ENCODE assay signal across 12 cellular contexts in the genomic region with DNA sequence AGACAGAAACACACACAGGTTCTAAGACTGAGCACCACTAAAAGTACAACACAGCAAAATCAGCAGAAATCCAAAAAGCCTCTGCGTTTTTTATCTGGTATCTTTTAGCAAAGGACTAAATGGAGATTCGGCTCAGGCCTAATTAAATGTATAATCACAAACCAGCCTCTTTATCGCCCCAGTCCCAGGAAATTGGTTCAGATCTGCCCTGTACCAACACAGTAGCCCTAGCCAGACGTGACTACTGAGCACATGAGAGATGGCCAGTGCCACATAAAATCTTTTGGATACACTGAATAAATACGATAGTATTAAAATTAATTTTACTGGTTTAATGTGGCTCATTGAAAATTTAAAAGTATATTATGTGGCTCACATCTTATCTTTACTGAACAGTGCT. TPM values are rescaled to one million over a fixed set of nuclear protein-coding genes. Genes with fewer than 3 reads are reported as not detected.
DNase-seq lines count a peak whose midpoint lies in the region; ATAC-seq and TF ChIP-seq lines count a peak whose summit lies in the region.
"Had no signal": no experiment of that assay in that cellular context is flagged by ENCODE, and none has a peak within 500 bp of the region (broad histone marks: within the 10 kb centered on the region; RNA-seq: fewer than 3 reads in every experiment).

No MANE protein-coding gene starts in this region.

- H3K27ac Mint-ChIP-seq in activated naive CD4-positive, alpha-beta T cell treated with anti-CD3 and anti-CD28 coated beads, Interleukin-2, amount 50 U/mL, for 24 hours: peak overlapping the region; percentile 85
- peak overlapping the region in 1 of 2 donors; percentile 57 for H3K27ac Mint-ChIP-seq in activated naive CD4-positive, alpha-beta T cell treated with anti-CD3 and anti-CD28 coated beads, Interleukin-2, amount 50 U/mL, for 72 hours
- peak overlapping the region; percentile 18 for H3K27ac Mint-ChIP-seq in activated T-helper 2 cell treated with anti-CD3 and anti-CD28 coated beads, Interferon-gamma antibody, Interleukin-2, Interleukin-4, amounts not matched to agents 10 μg/mL and 5 μg/mL and 100 μg/mL, durations not matched to agents 14 hours and 24 hours and 36 hours

- intact Hi-C loops in activated T-helper 2 cell treated with anti-CD3 and anti-CD28 coated beads, Interferon-gamma antibody, Interleukin-2, Interleukin-4, amounts not matched to agents 10 μg/mL and 5 μg/mL and 100 μg/mL, durations not matched to agents 14 hours and 24 hours and 36 hours (cut with micrococcal nuclease): loop anchor here (10.0 kb wide), 1 partner anchor 377 kb away; a partner anchor contains a TSS
- intact Hi-C loops in upper lobe of right lung (cut with DNase I): no loop called here

- no peak for DNase-seq in activated naive CD4-positive, alpha-beta T cell treated with anti-CD3 and anti-CD28 coated beads, Interleukin-2, amount 50 U/mL, for 72 hours (ENCODE audit: low spot score in 2 of 2)
- no peak for DNase-seq in activated T-helper 2 cell treated with anti-CD3 and anti-CD28 coated beads, Interferon-gamma antibody, Interleukin-2, Interleukin-4, amounts not matched to agents 10 μg/mL and 5 μg/mL and 100 μg/mL, durations not matched to agents 14 hours and 24 hours and 36 hours (ENCODE audit: low spot score)
- DNase-seq in upper lobe of right lung (no peak), SW480 (ENCODE audit: low spot score) (no peak)
- DNase-seq in central memory CD4-positive, alpha-beta T cell: no peak
- DNase-seq: activated effector memory CD4-positive, alpha-beta T cell treated with Interleukin-2 at 50 U/mL for 16 hours; gastrocnemius medialis; NCI-H187 had no signal

- H3K4me3 ChIP-seq in mucosa of stomach (ENCODE audit: low read length): no peak overlapping the region
- no peak overlapping the region for H3K4me3 ChIP-seq in upper lobe of right lung
- H3K4me3 ChIP-seq: gastrocnemius medialis had no signal

- no peak for TF ChIP-seq CTCF in upper lobe of right lung (IDR thresholded peaks at IDR 0.05)

- H3K4me1 Mint-ChIP-seq in activated naive CD4-positive, alpha-beta T cell treated with anti-CD3 and anti-CD28 coated beads, Interleukin-2, amount 50 U/mL, for 24 hours: peaks cover 90% of the 10 kb centered on the region
- H3K4me1 Mint-ChIP-seq in activated T-helper 2 cell treated with anti-CD3 and anti-CD28 coated beads, Interferon-gamma antibody, Interleukin-2, Interleukin-4, amounts not matched to agents 10 μg/mL and 5 μg/mL and 100 μg/mL, durations not matched to agents 14 hours and 24 hours and 36 hours (ENCODE audit: low read depth): peaks cover 68% of the 10 kb centered on the region

- H3K36me3 ChIP-seq in mucosa of stomach (ENCODE audit: control insufficient read depth, insufficient read depth, low read length): peaks cover 7% of the 10 kb centered on the region
- peaks cover 13% of the 10 kb centered on the region for H3K36me3 ChIP-seq in upper lobe of right lung
- H3K36me3 ChIP-seq: gastrocnemius medialis had no signal

- no peaks in the 10 kb centered on the region for H3K9me3 Mint-ChIP-seq in activated naive CD4-positive, alpha-beta T cell treated with anti-CD3 and anti-CD28 coated beads, Interleukin-2, amount 50 U/mL, for 24 hours
- no peaks in the 10 kb centered on the region for H3K9me3 Mint-ChIP-seq in activated naive CD4-positive, alpha-beta T cell treated with anti-CD3 and anti-CD28 coated beads, Interleukin-2, amount 50 U/mL, for 72 hours
- H3K9me3 Mint-ChIP-seq in activated T-helper 2 cell treated with anti-CD3 and anti-CD28 coated beads, Interferon-gamma antibody, Interleukin-2, Interleukin-4, amounts not matched to agents 10 μg/mL and 5 μg/mL and 100 μg/mL, durations not matched to agents 14 hours and 24 hours and 36 hours: no peaks in the 10 kb centered on the region

- H3K27me3 ChIP-seq in mucosa of stomach (ENCODE audit: control insufficient read depth, insufficient read depth, low read length): no peaks in the 10 kb centered on the region
- no peaks in the 10 kb centered on the region for H3K27me3 ChIP-seq in upper lobe of right lung
- H3K27me3 ChIP-seq: gastrocnemius medialis had no signal

- no peak for ATAC-seq in activated naive CD4-positive, alpha-beta T cell treated with anti-CD3 and anti-CD28 coated beads, Interleukin-2, amount 50 U/mL, for 72 hours
- no peak for ATAC-seq in upper lobe of right lung
- no peak for ATAC-seq in GM18517 (IDR thresholded peaks at IDR 0.05; ENCODE audit: unreplicated experiment)
- ATAC-seq: gastrocnemius medialis, left lobe of liver had no signal

- H3K4me3 Mint-ChIP-seq in activated naive CD4-positive, alpha-beta T cell treated with anti-CD3 and anti-CD28 coated beads, Interleukin-2, amount 50 U/mL, for 24 hours: no peak overlapping the region
- H3K4me3 Mint-ChIP-seq in activated T-helper 2 cell treated with anti-CD3 and anti-CD28 coated beads, Interferon-gamma antibody, Interleukin-2, Interleukin-4, amounts not matched to agents 10 μg/mL and 5 μg/mL and 100 μg/mL, durations not matched to agents 14 hours and 24 hours and 36 hours (ENCODE audit: low read depth): no peak overlapping the region

- H3K9me3 ChIP-seq in mucosa of stomach (ENCODE audit: control insufficient read depth, low read length) (no peaks in the 10 kb centered on the region), upper lobe of right lung (no peaks in the 10 kb centered on the region)
- H3K9me3 ChIP-seq: gastrocnemius medialis had no signal

- peak overlapping the region; percentile 10 for H3K9ac ChIP-seq in mucosa of stomach (ENCODE audit: low read length)

- peak overlapping the region; percentile 74 for H3K27ac ChIP-seq in upper lobe of right lung

- H3K36me3 Mint-ChIP-seq in activated naive CD4-positive, alpha-beta T cell treated with anti-CD3 and anti-CD28 coated beads, Interleukin-2, amount 50 U/mL, for 24 hours: peaks cover 4% of the 10 kb centered on the region
- peaks cover 4 to 22% of the 10 kb centered on the region in 2 donors for H3K36me3 Mint-ChIP-seq in activated naive CD4-positive, alpha-beta T cell treated with anti-CD3 and anti-CD28 coated beads, Interleukin-2, amount 50 U/mL, for 72 hours
- H3K36me3 Mint-ChIP-seq in activated T-helper 2 cell treated with anti-CD3 and anti-CD28 coated beads, Interferon-gamma antibody, Interleukin-2, Interleukin-4, amounts not matched to agents 10 μg/mL and 5 μg/mL and 100 μg/mL, durations not matched to agents 14 hours and 24 hours and 36 hours (ENCODE audit: low read depth): peaks cover 25% of the 10 kb centered on the region

- H3K4me1 ChIP-seq in mucosa of stomach (ENCODE audit: control insufficient read depth, insufficient read depth, low read length) (peaks cover 57% of the 10 kb centered on the region), upper lobe of right lung (peaks cover 86% of the 10 kb centered on the region)

- no peaks in the 10 kb centered on the region for H3K27me3 Mint-ChIP-seq in activated naive CD4-positive, alpha-beta T cell treated with anti-CD3 and anti-CD28 coated beads, Interleukin-2, amount 50 U/mL, for 24 hours
- no peaks in the 10 kb centered on the region for H3K27me3 Mint-ChIP-seq in activated T-helper 2 cell treated with anti-CD3 and anti-CD28 coated beads, Interferon-gamma antibody, Interleukin-2, Interleukin-4, amounts not matched to agents 10 μg/mL and 5 μg/mL and 100 μg/mL, durations not matched to agents 14 hours and 24 hours and 36 hours (ENCODE audit: low read depth)

RNA-seq across cellular contexts. Expression of a gene that starts 19.7 kb away (rescaled TPM):
- 10 to 100 TPM; 55.9 to 82.2 TPM for total RNA-seq in activated naive CD4-positive, alpha-beta T cell treated with anti-CD3 and anti-CD28 coated beads, Interleukin-2, amount 50 U/mL, for 72 hours
- total RNA-seq in activated T-helper 2 cell treated with anti-CD3 and anti-CD28 coated beads, Interferon-gamma antibody, Interleukin-2, Interleukin-4, amounts not matched to agents 10 μg/mL and 5 μg/mL and 100 μg/mL, durations not matched to agents 14 hours and 24 hours and 36 hours: 55.0 and 63.5 TPM in 2 replicates
- 88.7 TPM for total RNA-seq in upper lobe of right lung

RNA-seq across cellular contexts. Expression of a gene that starts 34.6 kb away (rescaled TPM):
- total RNA-seq in activated naive CD4-positive, alpha-beta T cell treated with anti-CD3 and anti-CD28 coated beads, Interleukin-2, amount 50 U/mL, for 72 hours: not detected
- not detected in 2 replicates for total RNA-seq in activated T-helper 2 cell treated with anti-CD3 and anti-CD28 coated beads, Interferon-gamma antibody, Interleukin-2, Interleukin-4, amounts not matched to agents 10 μg/mL and 5 μg/mL and 100 μg/mL, durations not matched to agents 14 hours and 24 hours and 36 hours
- not detected for total RNA-seq in upper lobe of right lung
- total RNA-seq: gastrocnemius medialis, left lobe of liver had no signal
